Comparison of ENCODE assay signal across 21 cellular contexts in the genomic region with DNA sequence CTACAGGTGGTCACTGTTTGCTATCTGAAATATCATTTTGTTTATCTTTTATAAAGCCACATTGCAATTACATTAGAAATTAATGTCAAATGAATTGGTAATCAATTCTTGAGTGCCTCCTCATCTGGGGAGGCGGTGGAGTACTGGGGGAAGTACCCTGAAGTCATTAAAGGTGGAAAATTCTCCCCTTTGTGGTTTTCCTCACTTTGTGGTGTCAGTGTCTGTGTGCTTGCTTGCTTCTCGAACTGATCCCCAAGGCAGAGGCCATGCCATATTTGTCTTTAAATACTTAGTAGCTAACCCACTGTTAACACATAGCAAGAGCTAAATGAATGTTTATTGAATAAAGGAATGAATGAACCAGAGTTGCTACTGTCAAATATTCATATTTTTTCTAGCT. TPM values are rescaled to one million over a fixed set of nuclear protein-coding genes. Genes with fewer than 3 reads are reported as not detected.
DNase-seq lines count a peak whose midpoint lies in the region; ATAC-seq lines count a peak whose summit lies in the region.
"Had no signal": no experiment of that assay in that cellular context is flagged by ENCODE, and none has a peak within 500 bp of the region (broad histone marks: within the 10 kb centered on the region; RNA-seq: fewer than 3 reads in every experiment).

No MANE protein-coding gene starts in this region.

- H3K36me3 Mint-ChIP-seq in activated naive CD4-positive, alpha-beta T cell treated with anti-CD3 and anti-CD28 coated beads, Interleukin-2, amount 50 U/mL, for 72 hours: no peaks in the 10 kb centered on the region
- peaks cover 1% of the 10 kb centered on the region for H3K36me3 Mint-ChIP-seq in activated naive CD8-positive, alpha-beta T cell treated with anti-CD3 and anti-CD28 coated beads for 36 hours
- no peaks in the 10 kb centered on the region for H3K36me3 Mint-ChIP-seq in stimulated activated naive CD8-positive, alpha-beta T cell treated with anti-CD3 and anti-CD28 coated beads, Interleukin-15, Interleukin-2, amounts not matched to agents 100 ng/mL and 50 ng/mL, for 24 hours (ENCODE audit: low read depth)
- H3K36me3 Mint-ChIP-seq: CD4-positive, CD25-positive, alpha-beta regulatory T cell; IgD-negative memory B cell had no signal

- no peaks in the 10 kb centered on the region for H3K9me3 Mint-ChIP-seq in activated naive CD4-positive, alpha-beta T cell treated with anti-CD3 and anti-CD28 coated beads, Interleukin-2, amount 50 U/mL, for 72 hours
- H3K9me3 Mint-ChIP-seq in activated naive CD8-positive, alpha-beta T cell treated with anti-CD3 and anti-CD28 coated beads for 36 hours: no peaks in the 10 kb centered on the region
- H3K9me3 Mint-ChIP-seq in stimulated activated naive CD8-positive, alpha-beta T cell treated with anti-CD3 and anti-CD28 coated beads, Interleukin-15, Interleukin-2, amounts not matched to agents 100 ng/mL and 50 ng/mL, for 24 hours: no peaks in the 10 kb centered on the region

- no peak overlapping the region for H3K4me3 Mint-ChIP-seq in activated naive CD8-positive, alpha-beta T cell treated with anti-CD3 and anti-CD28 coated beads for 36 hours
- H3K4me3 Mint-ChIP-seq in stimulated activated naive CD8-positive, alpha-beta T cell treated with anti-CD3 and anti-CD28 coated beads, Interleukin-15, Interleukin-2, amounts not matched to agents 100 ng/mL and 50 ng/mL, for 24 hours: no peak overlapping the region
- H3K4me3 Mint-ChIP-seq: CD4-positive, CD25-positive, alpha-beta regulatory T cell had no signal

- H3K4me1 Mint-ChIP-seq in activated naive CD8-positive, alpha-beta T cell treated with anti-CD3 and anti-CD28 coated beads for 36 hours: peaks cover 21% of the 10 kb centered on the region
- H3K4me1 Mint-ChIP-seq in stimulated activated naive CD8-positive, alpha-beta T cell treated with anti-CD3 and anti-CD28 coated beads, Interleukin-15, Interleukin-2, amounts not matched to agents 100 ng/mL and 50 ng/mL, for 24 hours (ENCODE audit: low read depth): peaks cover 34% of the 10 kb centered on the region

- no peak overlapping the region for H3K27ac Mint-ChIP-seq in activated naive CD4-positive, alpha-beta T cell treated with anti-CD3 and anti-CD28 coated beads, Interleukin-2, amount 50 U/mL, for 72 hours
- no peak overlapping the region for H3K27ac Mint-ChIP-seq in activated naive CD8-positive, alpha-beta T cell treated with anti-CD3 and anti-CD28 coated beads for 36 hours
- H3K27ac Mint-ChIP-seq in stimulated activated naive CD8-positive, alpha-beta T cell treated with anti-CD3 and anti-CD28 coated beads, Interleukin-15, Interleukin-2, amounts not matched to agents 100 ng/mL and 50 ng/mL, for 24 hours: peak overlapping the region; percentile 11
- H3K27ac Mint-ChIP-seq: CD4-positive, CD25-positive, alpha-beta regulatory T cell; IgD-negative memory B cell had no signal

- ATAC-seq in activated naive CD4-positive, alpha-beta T cell treated with anti-CD3 and anti-CD28 coated beads, Interleukin-2, amount 50 U/mL, for 72 hours: peak; percentile 78 to 81
- peak; percentile 49 for ATAC-seq in HG02610 (IDR thresholded peaks at IDR 0.05; ENCODE audit: unreplicated experiment)
- ATAC-seq: PC-3 had no signal

- no peak for DNase-seq in activated naive CD4-positive, alpha-beta T cell treated with anti-CD3 and anti-CD28 coated beads, Interleukin-2, amount 50 U/mL, for 72 hours (ENCODE audit: low spot score in 2 of 2)
- DNase-seq in activated naive CD4-positive, alpha-beta T cell (lab: John Stamatoyannopoulos, UW): no peak
- DNase-seq in activated naive CD8-positive, alpha-beta T cell treated with anti-CD3 and anti-CD28 coated beads for 36 hours: peak; percentile 32
- no peak for DNase-seq in stimulated activated naive CD4-positive, alpha-beta T cell (lab: John Stamatoyannopoulos, UW)
- no peak for DNase-seq in NK-92 treated with Interleukin-12 subunit alpha and Interleukin-12 subunit beta, amount 100 ng/mL, for 24 hours (lab: John Stamatoyannopoulos, UW)
- DNase-seq: CD4-positive, CD25-positive, alpha-beta regulatory T cell; COR-L47; DMS79; GOT3; HCEC 1CT; MV-4-11; NCI-H1694; NCI-H2081 treated with DMSO at 0.1 percent for 48 hours; NCI-H2171 treated with DMSO at 0.1 percent for 48 hours; NCI-H446; NCI-H526; PC-3; Right ventricle myocardium superior had no signal

- peaks cover 4% of the 10 kb centered on the region for H3K27me3 Mint-ChIP-seq in activated naive CD8-positive, alpha-beta T cell treated with anti-CD3 and anti-CD28 coated beads for 36 hours
- H3K27me3 Mint-ChIP-seq in stimulated activated naive CD8-positive, alpha-beta T cell treated with anti-CD3 and anti-CD28 coated beads, Interleukin-15, Interleukin-2, amounts not matched to agents 100 ng/mL and 50 ng/mL, for 24 hours: peaks cover 18% of the 10 kb centered on the region
- H3K27me3 Mint-ChIP-seq: CD4-positive, CD25-positive, alpha-beta regulatory T cell; IgD-negative memory B cell had no signal

RNA-seq across cellular contexts. Expression of a gene that starts 40.5 kb away (rescaled TPM):
- not detected for total RNA-seq in activated naive CD4-positive, alpha-beta T cell treated with anti-CD3 and anti-CD28 coated beads, Interleukin-2, amount 50 U/mL, for 72 hours
- total RNA-seq in activated naive CD8-positive, alpha-beta T cell treated with anti-CD3 and anti-CD28 coated beads for 36 hours: not detected
- total RNA-seq: CD4-positive, CD25-positive, alpha-beta regulatory T cell; PC-3; Right ventricle myocardium superior had no signal
